9 cellular contexts compared by ENCODE assay signal in the genomic region with DNA sequence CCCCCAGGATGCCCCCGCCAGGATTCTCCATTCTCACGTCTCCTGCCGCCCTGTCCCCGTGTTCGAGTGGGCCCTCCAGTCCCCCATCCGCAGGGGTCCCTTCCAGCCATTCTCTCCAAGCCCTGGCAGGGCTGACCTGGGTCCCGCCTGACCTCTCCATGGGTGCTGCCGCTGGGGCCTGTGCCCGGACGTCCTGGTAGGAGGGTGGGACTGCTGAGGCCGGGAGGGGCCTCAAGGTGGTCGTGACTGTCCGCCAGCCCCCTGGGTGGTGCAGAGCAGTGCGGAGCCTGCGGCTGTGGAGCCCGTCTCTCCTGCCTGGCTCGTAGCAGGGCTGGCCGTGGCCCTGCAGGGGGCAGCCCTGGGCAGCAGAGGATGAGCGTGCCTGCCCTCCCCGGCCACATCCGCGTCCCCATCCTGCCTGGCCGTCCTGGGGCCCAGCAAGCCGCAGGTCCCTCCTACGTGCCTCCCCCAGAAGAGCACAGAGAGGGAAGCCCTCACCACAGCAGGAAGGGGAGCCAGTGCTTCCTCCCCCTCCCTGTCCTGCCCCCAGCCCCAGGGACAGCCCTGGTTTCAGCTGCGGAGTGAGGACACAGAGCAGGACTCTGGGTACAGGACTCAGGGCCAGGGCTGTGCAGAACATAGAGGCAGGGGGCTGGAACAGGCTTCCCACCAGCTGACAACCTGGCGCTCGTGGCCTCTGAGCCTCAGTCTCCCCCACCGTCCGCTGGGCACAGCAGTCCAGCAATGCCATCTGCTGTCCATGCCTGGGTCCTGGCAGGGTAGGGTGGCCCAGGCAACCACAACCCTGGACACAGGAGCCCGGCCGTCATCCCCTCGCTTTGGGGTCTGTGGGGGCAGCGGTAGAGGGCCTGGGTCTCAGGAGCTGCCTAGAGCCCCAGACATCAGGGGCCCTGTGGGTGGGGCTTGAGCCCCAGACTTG. TPM values are rescaled to one million over a fixed set of nuclear protein-coding genes. Genes with fewer than 3 reads are reported as not detected.
DNase-seq lines count a peak whose midpoint lies in the region; ATAC-seq and TF ChIP-seq lines count a peak whose summit lies in the region.
"Had no signal": no experiment of that assay in that cellular context is flagged by ENCODE, and none has a peak within 500 bp of the region (broad histone marks: within the 10 kb centered on the region; RNA-seq: fewer than 3 reads in every experiment).

No MANE protein-coding gene starts in this region.

- no peak overlapping the region for H3K27ac ChIP-seq in parathyroid adenoma
- H3K27ac ChIP-seq in upper lobe of right lung = no peak overlapping the region
- H3K27ac ChIP-seq: SK-N-MC had no signal

- H3K4me3 Mint-ChIP-seq in activated T-helper 17 cell treated with anti-CD3 and anti-CD28 coated beads, Interleukin-2, amount 50 U/mL, for 72 hours = no peak overlapping the region

- TF ChIP-seq CTCF in fibroblast of villous mesenchyme (IDR thresholded peaks at IDR 0.05; ENCODE audit: insufficient read depth, low read depth, low read length) (peak; percentile 83), parathyroid adenoma (IDR thresholded peaks at IDR 0.05) (peak; percentile 60), upper lobe of right lung (IDR thresholded peaks at IDR 0.05) (peak; percentile 79)

- no peak overlapping the region for H2AFZ ChIP-seq in parathyroid adenoma

- no peaks in the 10 kb centered on the region for H3K9me3 Mint-ChIP-seq in activated T-helper 17 cell treated with anti-CD3 and anti-CD28 coated beads, Interleukin-2, amount 50 U/mL, for 72 hours

- H3K4me1 ChIP-seq in parathyroid adenoma (no peaks in the 10 kb centered on the region), upper lobe of right lung (peaks cover 15% of the 10 kb centered on the region)

- H3K4me1 Mint-ChIP-seq in activated T-helper 17 cell treated with anti-CD3 and anti-CD28 coated beads, Interleukin-2, amount 50 U/mL, for 72 hours = no peaks in the 10 kb centered on the region

- H3K9me3 ChIP-seq in parathyroid adenoma (ENCODE audit: control insufficient read depth, low read length) (no peaks in the 10 kb centered on the region), upper lobe of right lung (no peaks in the 10 kb centered on the region)

- H3K4me3 ChIP-seq in fibroblast of villous mesenchyme (ENCODE audit: low read depth, low read length) (no peak overlapping the region), parathyroid adenoma (ENCODE audit: low read depth, low read length) (no peak overlapping the region), upper lobe of right lung (no peak overlapping the region)
- H3K4me3 ChIP-seq: SK-N-MC had no signal

- intact Hi-C loops in upper lobe of right lung (cut with DNase I) = no loop called here

- no peaks in the 10 kb centered on the region for H3K79me2 ChIP-seq in parathyroid adenoma

- DNase-seq in DMS53 (lab: John Stamatoyannopoulos, UW) = peak; percentile 86
- DNase-seq in RPMI7951 (ENCODE audit: low read depth) = peak; percentile 76
- peak; percentile 46 for DNase-seq in fibroblast of villous mesenchyme (ENCODE audit: low read depth)
- peak; percentile 85 for DNase-seq in upper lobe of right lung

- no peak overlapping the region for H3K9ac ChIP-seq in parathyroid adenoma

- ATAC-seq in HG02678 (IDR thresholded peaks at IDR 0.05; ENCODE audit: unreplicated experiment) = peak; percentile 54
- ATAC-seq in activated T-helper 17 cell treated with anti-CD3 and anti-CD28 coated beads, Interleukin-2, amount 50 U/mL, for 72 hours (replicated peaks) = peak; percentile 98
- peak; percentile 92 for ATAC-seq in upper lobe of right lung
- ATAC-seq in GM19328 (IDR thresholded peaks at IDR 0.05; ENCODE audit: unreplicated experiment) = no peak

- no peak overlapping the region for H3K27ac Mint-ChIP-seq in activated T-helper 17 cell treated with anti-CD3 and anti-CD28 coated beads, Interleukin-2, amount 50 U/mL, for 72 hours

- H3K27me3 Mint-ChIP-seq in activated T-helper 17 cell treated with anti-CD3 and anti-CD28 coated beads, Interleukin-2, amount 50 U/mL, for 72 hours = no peaks in the 10 kb centered on the region

- H3K4me2 ChIP-seq in parathyroid adenoma (ENCODE audit: low read length) = no peak overlapping the region

- H3K36me3 ChIP-seq in parathyroid adenoma (ENCODE audit: control insufficient read depth, insufficient read depth, low read length) = no peaks in the 10 kb centered on the region
- H3K36me3 ChIP-seq in upper lobe of right lung = no peaks in the 10 kb centered on the region

- peaks cover 9% of the 10 kb centered on the region for H3K27me3 ChIP-seq in parathyroid adenoma (ENCODE audit: control insufficient read depth, insufficient read depth, low read length)
- H3K27me3 ChIP-seq in upper lobe of right lung = peaks cover 8% of the 10 kb centered on the region

- H3K36me3 Mint-ChIP-seq in activated T-helper 17 cell treated with anti-CD3 and anti-CD28 coated beads, Interleukin-2, amount 50 U/mL, for 72 hours (ENCODE audit: low read depth) = no peaks in the 10 kb centered on the region

RNA-seq across cellular contexts. Expression of a gene that starts 1.5 kb away (rescaled TPM):
- total RNA-seq in RPMI7951 (2014; rRNA removed; shearing (Covaris generic)) = not detected in 2 replicates
- total RNA-seq in activated T-helper 17 cell treated with anti-CD3 and anti-CD28 coated beads, Interleukin-2, amount 50 U/mL, for 72 hours = not detected
- total RNA-seq in fibroblast of villous mesenchyme (not detected in 2 replicates), upper lobe of right lung (not detected)

RNA-seq across cellular contexts. Expression of a gene that starts 41.9 kb away (rescaled TPM):
- total RNA-seq in RPMI7951 (2014; rRNA removed; shearing (Covaris generic)) = 19.1 and 28.5 TPM in 2 replicates
- 10 to 100 TPM; 42.6 to 48.8 TPM for total RNA-seq in activated T-helper 17 cell treated with anti-CD3 and anti-CD28 coated beads, Interleukin-2, amount 50 U/mL, for 72 hours
- total RNA-seq in fibroblast of villous mesenchyme (7.4 and 10.8 TPM in 2 replicates), upper lobe of right lung (35.4 TPM)
